In the genomic region with DNA sequence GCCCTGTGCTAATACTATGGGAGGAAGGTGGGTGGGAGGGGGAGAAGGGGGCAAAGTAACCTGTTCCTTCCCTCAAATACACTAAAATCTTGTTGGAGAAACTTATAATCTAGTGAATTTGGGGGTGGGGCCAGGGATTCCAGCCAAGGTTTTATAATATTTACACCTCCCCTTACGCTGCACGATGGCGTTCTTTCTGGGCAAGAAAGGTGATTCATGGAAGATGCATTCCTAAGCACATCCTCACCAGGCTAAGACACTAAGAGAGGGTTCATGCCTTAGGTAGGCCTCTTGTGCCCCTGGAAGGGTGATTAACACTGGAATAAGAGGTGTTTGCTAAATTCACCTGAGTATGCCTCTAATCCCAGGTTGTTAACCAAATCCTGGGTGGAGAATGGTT, we compare ENCODE assay signal across 15 cellular contexts.
"Had no signal": no experiment of that assay in that cellular context is flagged by ENCODE, and none has a peak within 500 bp of the region (broad histone marks: within the 10 kb centered on the region; RNA-seq: fewer than 3 reads in every experiment).

No MANE protein-coding gene starts in this region.

- H3K27me3 ChIP-seq: ascending aorta, cardiac muscle cell had no signal

- H3K36me3 ChIP-seq: ascending aorta, cardiac muscle cell, prostate gland had no signal

- DNase-seq: activated CD4-positive, alpha-beta T cell treated with anti-CD3 and anti-CD28 coated beads for 4 hours; activated naive CD4-positive, alpha-beta T cell treated with Interleukin-2 at 50 U/mL for 16 hours; activated naive CD8-positive, alpha-beta T cell treated with anti-CD3 and anti-CD28 coated beads, Interleukin-2, amount 50 U/mL, for 24 hours; effector memory CD8-positive, alpha-beta T cell; erythroblast; glutamatergic neuron; immature natural killer cell; occipital lobe; stimulated activated CD4-positive, alpha-beta T cell treated with anti-CD3 and anti-CD28 coated beads, Interleukin-2, amount 100 ng/mL, for 24 hours; stimulated activated naive CD4-positive, alpha-beta T cell; T-cell had no signal

- H3K4me3 ChIP-seq: ascending aorta, cardiac muscle cell, coronary artery, prostate gland had no signal

- H3K4me1 ChIP-seq: ascending aorta had no signal

- H3K27ac ChIP-seq: ascending aorta, cardiac muscle cell, coronary artery had no signal

- H3K9me3 ChIP-seq: ascending aorta, prostate gland had no signal
